In genomic region chr16:56931253-56931768, GRCh38 we compare ENCODE assay signal across 8 cellular contexts. TPM values are rescaled to one million over a fixed set of nuclear protein-coding genes. Genes with fewer than 3 reads are reported as not detected.
DNase-seq lines count a peak whose midpoint lies in the region; ATAC-seq and TF ChIP-seq lines count a peak whose summit lies in the region.

No MANE protein-coding gene starts in this region.

- intact Hi-C loops in esophagus squamous epithelium (cut with DNase I) = no loop called here

- H3K79me2 ChIP-seq in osteoblast (ENCODE audit: insufficient read depth, low read length) = peaks cover 46% of the 10 kb centered on the region

- H3K4me2 ChIP-seq in osteoblast (ENCODE audit: insufficient read depth, low read length) = peak overlapping the region; percentile 78

- H3K4me3 ChIP-seq in BE2C (ENCODE audit: low read depth, low read length) (peak overlapping the region; percentile 93), esophagus squamous epithelium (peak overlapping the region; percentile 73 to 90 (median 78)), osteoblast (ENCODE audit: insufficient read depth, low read length) (peak overlapping the region; percentile 92)

- H3K36me3 ChIP-seq in BE2C (peaks cover 16% of the 10 kb centered on the region), esophagus squamous epithelium (peaks cover 0 to 17% (median 0%) of the 10 kb centered on the region in 3 donors), osteoblast (ENCODE audit: insufficient read depth, low read length) (peaks cover 28% of the 10 kb centered on the region)

- H3K4me1 ChIP-seq in BE2C (peaks cover 19% of the 10 kb centered on the region), esophagus squamous epithelium (peaks cover 20 to 44% (median 25%) of the 10 kb centered on the region in 3 donors), osteoblast (ENCODE audit: insufficient read depth, low read length) (peaks cover 27% of the 10 kb centered on the region)

- H2AFZ ChIP-seq in osteoblast (ENCODE audit: low read length) = peak overlapping the region; percentile 88

- TF ChIP-seq CTCF in BE2C (IDR thresholded peaks at IDR 0.05; ENCODE audit: low read depth, low read length) = no peak
- no peak for TF ChIP-seq CTCF in esophagus squamous epithelium (IDR thresholded peaks at IDR 0.05)
- TF ChIP-seq CTCF in osteoblast (IDR thresholded peaks at IDR 0.05; ENCODE audit: extremely low read depth, low read depth, low read length) = no peak

- H4K20me1 ChIP-seq in osteoblast (ENCODE audit: insufficient read depth, low read length) = peaks cover 38% of the 10 kb centered on the region

- H3K27me3 ChIP-seq in BE2C (no peaks in the 10 kb centered on the region), esophagus squamous epithelium (no peaks in the 10 kb centered on the region), osteoblast (ENCODE audit: insufficient read depth, low read length) (no peaks in the 10 kb centered on the region)

- DNase-seq in BE2C (no peak), SK-N-DZ (ENCODE audit: low spot score) (peak; percentile 67), esophagus squamous epithelium (lab: John Stamatoyannopoulos, UW) (peak; percentile 60), osteoblast (ENCODE audit: insufficient read length, low spot score, missing footprints) (peak; percentile 69), left lobe of liver (ENCODE audit: low spot score) (no peak), NCI-H345 treated with DMSO at 0.1 percent for 48 hours (lab: John Stamatoyannopoulos, UW; ENCODE audit: unreplicated experiment) (no peak)

- WGBS in esophagus squamous epithelium, 2 donors = 44 to 50% methylated on average over 12 to 14 of the region's 18 CpGs

- TF ChIP-seq POLR2A in esophagus squamous epithelium (IDR thresholded peaks at IDR 0.05) = no peak

- H3K27ac ChIP-seq in esophagus squamous epithelium = peak overlapping the region; percentile 96 to 99 (median 98)
- H3K27ac ChIP-seq in osteoblast (ENCODE audit: low read depth, low read length) = peak overlapping the region; percentile 94

- H3K9me3 ChIP-seq in BE2C = no peaks in the 10 kb centered on the region
- no peaks in the 10 kb centered on the region for H3K9me3 ChIP-seq in esophagus squamous epithelium
- H3K9me3 ChIP-seq in osteoblast (ENCODE audit: low read depth, low read length) = no peaks in the 10 kb centered on the region

- ATAC-seq in GM18907 (IDR thresholded peaks at IDR 0.05; ENCODE audit: unreplicated experiment) (peak; percentile 49), HG03095 (IDR thresholded peaks at IDR 0.05; ENCODE audit: unreplicated experiment) (peak; percentile 29), left lobe of liver (no peak)

RNA-seq across cellular contexts. Expression of gene HERPUD1, which starts 0.6 kb away (rescaled TPM):
- 191 TPM for polyA plus RNA-seq in BE2C (2012; ENCODE audit: insufficient read depth, insufficient read length, low read depth)
- polyA plus RNA-seq in SK-N-DZ (2014; cell fraction: cytosol; rRNA removed) = 37.4 and 55.6 TPM in 2 replicates
- polyA plus RNA-seq in SK-N-DZ (2014; cell fraction: nucleus; rRNA removed) = 47.9 and 58.8 TPM in 2 replicates
- 10 to 100 TPM; 40.6 to 81.3 (median 43.9) TPM for total RNA-seq in esophagus squamous epithelium
- 190 and 209 TPM in 2 replicates for total RNA-seq in osteoblast
- 122 TPM for total RNA-seq in left lobe of liver

RNA-seq across cellular contexts. Expression of gene CETP, which starts 30.4 kb away (rescaled TPM):
- not detected for polyA plus RNA-seq in BE2C (2012; ENCODE audit: insufficient read depth, insufficient read length, low read depth)
- polyA plus RNA-seq in SK-N-DZ (2014; cell fraction: cytosol; rRNA removed) = 0.48 TPM in 1 of 2 replicates, not detected in the other
- polyA plus RNA-seq in SK-N-DZ (2014; cell fraction: nucleus; rRNA removed) = not detected in 2 replicates
- total RNA-seq in esophagus squamous epithelium (under 1 TPM in 3 of 4 donors, not detected in 1; 0.19 to 0.32 (median 0.31) TPM), osteoblast (not detected in 2 replicates), left lobe of liver (3.8 TPM)

RNA-seq across cellular contexts. Expression of gene NLRC5, which starts 58.0 kb away (rescaled TPM):
- polyA plus RNA-seq in BE2C (2012; ENCODE audit: insufficient read depth, insufficient read length, low read depth) = 11.6 TPM
- not detected in 2 replicates for polyA plus RNA-seq in SK-N-DZ (2014; cell fraction: cytosol; rRNA removed)
- 1.1 TPM in 1 of 2 replicates, not detected in the other for polyA plus RNA-seq in SK-N-DZ (2014; cell fraction: nucleus; rRNA removed)
- total RNA-seq in esophagus squamous epithelium = 10 to 100 TPM in 3 of 4 donors, 1 to 10 TPM in 1; 7.7 to 25.2 (median 14.1) TPM
- 52.1 and 57.2 TPM in 2 replicates for total RNA-seq in osteoblast
- 6.4 TPM for total RNA-seq in left lobe of liver

Comparison
In these comparisons a context has a peak if more than half of its experiments do, and no peak if none do; other contexts are left out.
1. DNase-seq: peak in SK-N-DZ (single experiment), esophagus squamous epithelium (single experiment) and osteoblast (single experiment); none in BE2C (single experiment), left lobe of liver (single experiment) and NCI-H345 treated with DMSO at 0.1 percent for 48 hours (single experiment).
2. Peak in every context shown above with its lines, with median percentiles within 50 percentile points of each other: H3K4me3 ChIP-seq.